35 cellular contexts compared by ENCODE assay signal in the genomic region with DNA sequence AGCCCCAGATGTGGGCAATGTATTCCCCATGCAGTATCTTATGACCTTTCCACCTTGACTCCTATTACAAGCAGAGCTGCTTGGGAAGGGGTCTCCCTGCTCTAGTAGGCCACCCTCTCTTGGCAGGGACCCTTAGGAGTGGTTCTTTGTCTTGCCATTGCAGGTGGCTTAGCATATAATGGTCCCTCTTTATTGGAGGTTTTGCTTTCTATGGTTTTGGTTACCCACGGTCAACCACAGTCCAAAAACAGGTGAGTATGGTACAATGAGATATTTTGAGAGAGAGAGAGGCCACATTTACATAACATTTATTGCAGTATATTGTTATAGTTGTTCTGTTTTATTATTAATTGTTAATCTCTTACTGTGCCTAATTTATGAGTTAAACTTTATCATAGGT.
"Had no signal": no experiment of that assay in that cellular context is flagged by ENCODE, and none has a peak within 500 bp of the region (broad histone marks: within the 10 kb centered on the region; RNA-seq: fewer than 3 reads in every experiment).

No MANE protein-coding gene starts in this region.

- H3K27ac ChIP-seq: KMS-11 had no signal

- H3K9ac ChIP-seq: KMS-11 had no signal

- H3K9me3 ChIP-seq: MG63 had no signal

- H3K36me3 ChIP-seq: MG63 had no signal

- H3K27me3 ChIP-seq: MG63 had no signal

- H3K4me2 ChIP-seq: KMS-11 had no signal

- H3K4me3 ChIP-seq: MG63 had no signal

- DNase-seq: Karpas-422, Kasumi-1, MG63, MM.1S, MV-4-11, NCI-H1048, NCI-H1092, NCI-H1092 treated with DMSO at 0.1 percent for 48 hours, NCI-H1105, NCI-H1105 treated with DMSO at 0.1 percent for 48 hours, NCI-H1417, NCI-H1417 treated with DMSO at 0.1 percent for 48 hours, NCI-H1436, NCI-H1436 treated with DMSO at 0.1 percent for 48 hours, NCI-H146, NCI-H1694, NCI-H1694 treated with DMSO at 0.1 percent for 48 hours, NCI-H187, NCI-H187 treated with DMSO at 0.1 percent for 48 hours, NCI-H1930, NCI-H2029, NCI-H2029 treated with DMSO at 0.1 percent for 48 hours, NCI-H2081, NCI-H2081 treated with DMSO at 0.1 percent for 48 hours, NCI-H2107, NCI-H2171, NCI-H2171 treated with DMSO at 0.1 percent for 48 hours, NCI-H2227 treated with DMSO at 0.1 percent for 48 hours, NCI-H226, NCI-H345, NCI-H446, NCI-H446 treated with DMSO at 0.1 percent for 48 hours, NCI-H510A, NCI-H510A treated with DMSO at 0.1 percent for 48 hours had no signal
